In genomic region chr7:16961650-16962049, GRCh38 we compare ENCODE assay signal across 19 cellular contexts.
DNase-seq lines count a peak whose midpoint lies in the region; ATAC-seq, FAIRE-seq and TF ChIP-seq lines count a peak whose summit lies in the region.
"Had no signal": no experiment of that assay in that cellular context is flagged by ENCODE, and none has a peak within 500 bp of the region (broad histone marks: within the 10 kb centered on the region; RNA-seq: fewer than 3 reads in every experiment).

No MANE protein-coding gene starts in this region.

- no peak for TF ChIP-seq POLR2A in H54 (IDR thresholded peaks at IDR 0.05; ENCODE audit: low read depth, low read length)

- no peaks in the 10 kb centered on the region for H3K9me3 ChIP-seq in smooth muscle cell (replicated peaks; ENCODE audit: low read depth)
- H3K9me3 ChIP-seq: tibial artery had no signal

- no peak overlapping the region for H2AFZ ChIP-seq in smooth muscle cell (ENCODE audit: low read depth)

- H3F3A ChIP-seq in smooth muscle cell (ENCODE audit: low read depth), result peaks cover 11% of the 10 kb centered on the region

- peaks cover 11% of the 10 kb centered on the region for H3K4me1 ChIP-seq in smooth muscle cell (ENCODE audit: low read depth)

- no peaks in the 10 kb centered on the region for H3K27me3 ChIP-seq in smooth muscle cell (ENCODE audit: low read depth)
- H3K27me3 ChIP-seq: tibial artery had no signal

- H3K36me3 ChIP-seq in smooth muscle cell (ENCODE audit: low read depth), result no peaks in the 10 kb centered on the region
- H3K36me3 ChIP-seq: tibial artery had no signal

- H3K4me2 ChIP-seq in smooth muscle cell, result peak overlapping the region; percentile 51

- no peak for FAIRE-seq in H54 (lab: Jason Lieb, UNC)
- FAIRE-seq: H1, K562 had no signal

- no peaks in the 10 kb centered on the region for H4K20me1 ChIP-seq in smooth muscle cell (ENCODE audit: low read depth)

- TF ChIP-seq CTCF in fibroblast of villous mesenchyme (IDR thresholded peaks at IDR 0.05; ENCODE audit: insufficient read depth, low read depth, low read length), result no peak
- no peak for TF ChIP-seq CTCF in smooth muscle cell (IDR thresholded peaks at IDR 0.05; ENCODE audit: borderline replicate concordance, insufficient read depth, poor library complexity, severe bottlenecking)
- no peak for TF ChIP-seq CTCF in GM13977 (IDR thresholded peaks at IDR 0.05; ENCODE audit: extremely low read depth, insufficient read depth, missing control alignments)

- DNase-seq in GM04503 (ENCODE audit: low read depth) (peak; percentile 56), NCI-H69 (lab: John Stamatoyannopoulos, UW) (peak; percentile 57), fibroblast of villous mesenchyme (ENCODE audit: low read depth) (peak; percentile 81), smooth muscle cell (lab: John Stamatoyannopoulos, UW; ENCODE audit: unreplicated experiment) (no peak), GM13977 (ENCODE audit: low spot score) (no peak), H54 (ENCODE audit: insufficient read length, low spot score) (no peak)
- DNase-seq in stimulated activated CD4-positive, alpha-beta T cell treated with anti-CD3 and anti-CD28 coated beads, Interleukin-2, amount 100 ng/mL, for 24 hours, result no peak
- DNase-seq: activated CD4-positive, alpha-beta T cell treated with anti-CD3 and anti-CD28 coated beads for 48 hours; activated effector memory CD4-positive, alpha-beta T cell treated with anti-CD3 and anti-CD28 coated beads, Interleukin-2, amount 50 U/mL, for 16 hours; effector memory CD4-positive, alpha-beta T cell; kidney glomerular epithelial cell; NCI-H1048; RPMI8226; tibial artery had no signal

- in situ Hi-C loops in GM13977 (cut with MboI; ENCODE audit: low pct_unique_long_range_greater_than_20kb, low sequenced_read_pairs, unreplicated experiment), result no loop called here

- H3K79me2 ChIP-seq in smooth muscle cell (ENCODE audit: low read depth), result no peaks in the 10 kb centered on the region

- no peak overlapping the region for H3K9ac ChIP-seq in smooth muscle cell (ENCODE audit: low read depth)

- WGBS in smooth muscle cell (ENCODE audit: low lambda C conversion rate), result 38% methylated on average over 1 of the region's 1 CpG

- H3K4me3 ChIP-seq in fibroblast of villous mesenchyme (ENCODE audit: low read depth, low read length) (no peak overlapping the region), smooth muscle cell (no peak overlapping the region)
- H3K4me3 ChIP-seq: K562, tibial artery had no signal

- no peak for ATAC-seq in GM21528 (IDR thresholded peaks at IDR 0.05; ENCODE audit: low FRiP score, unreplicated experiment)
- ATAC-seq: K562; natural killer cell treated with Interleukin-12 subunit alpha and Interleukin-12 subunit beta and Interleukin-15 and Interleukin-18, amount 100 ng/mL, for 72 hours; stimulated activated effector memory CD8-positive, alpha-beta T cell treated with anti-CD3 and anti-CD28 coated beads, Interleukin-12 subunit alpha, Interleukin-12 subunit beta, amount 100 ng/mL, for 72 hours had no signal

- peak overlapping the region; percentile 37 for H3K27ac ChIP-seq in smooth muscle cell (ENCODE audit: low read depth)

Comparison
In these comparisons a context has a peak if more than half of its experiments do, and no peak if none do; other contexts are left out.
1. DNase-seq: peak in GM04503 (single experiment), NCI-H69 (single experiment) and fibroblast of villous mesenchyme (single experiment); none in smooth muscle cell (single experiment), GM13977 (single experiment), H54 (single experiment) and stimulated activated CD4-positive, alpha-beta T cell treated with anti-CD3 and anti-CD28 coated beads, Interleukin-2, amount 100 ng/mL, for 24 hours (0 of 2).